8 cellular contexts compared by ENCODE assay signal in genomic region chrX:47218920-47219815, GRCh38. TPM values are rescaled to one million over a fixed set of nuclear protein-coding genes. Genes with fewer than 3 reads are reported as not detected.
DNase-seq lines count a peak whose midpoint lies in the region; TF ChIP-seq lines count a peak whose summit lies in the region.

No MANE protein-coding gene starts in this region.

- peak; percentile 0 for DNase-seq in NCI-H774 (lab: John Stamatoyannopoulos, UW)
- DNase-seq in activated effector memory CD4-positive, alpha-beta T cell treated with Interleukin-2 at 50 U/mL for 16 hours = peak; percentile 23
- peak; percentile 30 for DNase-seq in germinal center (ENCODE audit: low spot score)
- peak; percentile 84 for DNase-seq in posterior vena cava (ENCODE audit: low spot score)
- no peak for DNase-seq in MV-4-11 (lab: John Stamatoyannopoulos, UW)
- DNase-seq in NCI-H2171 (lab: John Stamatoyannopoulos, UW) = no peak
- DNase-seq in SHP77 treated with DMSO at 0.1 percent for 48 hours (lab: John Stamatoyannopoulos, UW) = no peak

- no peak for TF ChIP-seq CTCF in GM12875 (IDR thresholded peaks at IDR 0.05; ENCODE audit: borderline replicate concordance, insufficient read depth, low read depth, low read length)

- intact Hi-C loops in posterior vena cava (cut with DNase I) = no loop called here

- peak overlapping the region; percentile 89 for H3K4me3 ChIP-seq in GM12875 (ENCODE audit: low read depth, low read length)

RNA-seq across cellular contexts. Expression of gene CDK16, which starts 0.7 kb away (rescaled TPM):
- total RNA-seq in posterior vena cava = 10 to 100 TPM; 53.5 to 55.3 TPM

RNA-seq across cellular contexts. Expression of gene USP11, which starts 13.6 kb away (rescaled TPM):
- total RNA-seq in posterior vena cava = 10 to 100 TPM; 50.2 to 61.6 TPM

RNA-seq across cellular contexts. Expression of gene UBA1, which starts 25.5 kb away (rescaled TPM):
- 100 to 1,000 TPM; 151 to 179 TPM for total RNA-seq in posterior vena cava

Comparison
In these comparisons a context has a peak if more than half of its experiments do, and no peak if none do; other contexts are left out.
1. DNase-seq: peak in NCI-H774 (single experiment), activated effector memory CD4-positive, alpha-beta T cell treated with Interleukin-2 at 50 U/mL for 16 hours (single experiment), germinal center (single experiment) and posterior vena cava (single experiment); none in MV-4-11 (single experiment), NCI-H2171 (single experiment) and SHP77 treated with DMSO at 0.1 percent for 48 hours (single experiment).